Comparison of ENCODE assay signal across 36 cellular contexts in genomic region chr10:58802047-58802446, GRCh38.
"Had no signal": no experiment of that assay in that cellular context is flagged by ENCODE, and none has a peak within 500 bp of the region (broad histone marks: within the 10 kb centered on the region; RNA-seq: fewer than 3 reads in every experiment).

No MANE protein-coding gene starts in this region.

- ATAC-seq: activated CD8-positive, alpha-beta T cell treated with anti-CD3 and anti-CD28 coated beads for 36 hours; activated naive CD4-positive, alpha-beta T cell treated with anti-CD3 and anti-CD28 coated beads, Interleukin-2, amount 50 U/mL, for 72 hours; activated T-cell treated with anti-CD3 and anti-CD28 coated beads, Interleukin-2, amount 50 U/mL, for 4 hours; activated T-cell treated with anti-CD3 and anti-CD28 coated beads, Interleukin-2, amount 50 U/mL, for 72 hours; activated T-helper 17 cell treated with anti-CD3 and anti-CD28 coated beads, Interleukin-2, amount 50 U/mL, for 72 hours; body of pancreas had no signal

- H3K9me3 Mint-ChIP-seq: activated B cell treated with CpG ODN at 0.5 μM for 24 hours; activated CD4-positive, alpha-beta memory T cell treated with anti-CD3 and anti-CD28 coated beads for 36 hours; activated CD4-positive, alpha-beta T cell treated with anti-CD3 and anti-CD28 coated beads, Interleukin-2, amount 10 ng/mL, durations not matched to agents 24 days and 14 days; activated CD8-positive, alpha-beta T cell treated with anti-CD3 and anti-CD28 coated beads for 36 hours; activated naive CD4-positive, alpha-beta T cell treated with anti-CD3 and anti-CD28 coated beads for 36 hours; activated naive CD4-positive, alpha-beta T cell treated with anti-CD3 and anti-CD28 coated beads, Interleukin-2, amount 50 U/mL, for 72 hours; activated naive CD8-positive, alpha-beta T cell treated with anti-CD3 and anti-CD28 coated beads for 36 hours; activated T-cell treated with anti-CD3 and anti-CD28 coated beads, Interleukin-2, amount 50 U/mL, for 4 hours; activated T-cell treated with anti-CD3 and anti-CD28 coated beads, Interleukin-2, amount 50 U/mL, for 72 hours; activated T-helper 1 cell treated with anti-CD3 and anti-CD28 coated beads, Interleukin-12 subunit alpha, Interleukin-12 subunit beta, Interleukin-2, Interleukin-4 antibody, amounts not matched to agents 30 ng/mL and 10 ng/mL and 1 ng/mL, durations not matched to agents 14 hours and 24 hours and 36 hours; activated T-helper 17 cell treated with anti-CD3 and anti-CD28 coated beads, Interleukin-2, amount 50 U/mL, for 72 hours; T-helper 1 cell treated with Interleukin-12 subunit alpha and Interleukin-12 subunit beta and Interleukin-4 antibody, amounts not matched to agents 30 μg/mL and 1 μg/mL, for 36 hours; T-helper 2 cell treated with Interferon-gamma antibody and Interleukin-4, amounts not matched to agents 5 μg/mL and 100 μg/mL, for 36 hours had no signal

- H3K4me3 ChIP-seq: adrenal gland, body of pancreas, breast epithelium had no signal

- H3K4me3 Mint-ChIP-seq: activated B cell treated with CpG ODN at 0.5 μM for 24 hours; activated CD4-positive, alpha-beta memory T cell treated with anti-CD3 and anti-CD28 coated beads for 36 hours; activated CD4-positive, alpha-beta T cell treated with anti-CD3 and anti-CD28 coated beads, Interleukin-2, amount 10 ng/mL, durations not matched to agents 24 days and 14 days; activated CD8-positive, alpha-beta T cell treated with anti-CD3 and anti-CD28 coated beads for 36 hours; activated naive CD4-positive, alpha-beta T cell treated with anti-CD3 and anti-CD28 coated beads for 36 hours; activated naive CD8-positive, alpha-beta T cell treated with anti-CD3 and anti-CD28 coated beads for 36 hours; activated T-cell treated with anti-CD3 and anti-CD28 coated beads, Interleukin-2, amount 50 U/mL, for 4 hours; activated T-cell treated with anti-CD3 and anti-CD28 coated beads, Interleukin-2, amount 50 U/mL, for 72 hours; activated T-helper 1 cell treated with anti-CD3 and anti-CD28 coated beads, Interleukin-12 subunit alpha, Interleukin-12 subunit beta, Interleukin-2, Interleukin-4 antibody, amounts not matched to agents 30 ng/mL and 10 ng/mL and 1 ng/mL, durations not matched to agents 14 hours and 24 hours and 36 hours; activated T-helper 17 cell treated with anti-CD3 and anti-CD28 coated beads, Interleukin-2, amount 50 U/mL, for 72 hours; T-helper 1 cell treated with Interleukin-12 subunit alpha and Interleukin-12 subunit beta and Interleukin-4 antibody, amounts not matched to agents 30 μg/mL and 1 μg/mL, for 36 hours; T-helper 2 cell treated with Interferon-gamma antibody and Interleukin-4, amounts not matched to agents 5 μg/mL and 100 μg/mL, for 36 hours had no signal

- H3K4me1 ChIP-seq: body of pancreas, breast epithelium had no signal

- H3K27ac ChIP-seq: adrenal gland, body of pancreas, brain microvascular endothelial cell, breast epithelium, VCaP had no signal

- H3K9me3 ChIP-seq: adrenal gland, body of pancreas, breast epithelium had no signal

- H3K36me3 ChIP-seq: adrenal gland, breast epithelium had no signal

- H3K36me3 Mint-ChIP-seq: activated CD4-positive, alpha-beta memory T cell treated with anti-CD3 and anti-CD28 coated beads for 36 hours; activated naive CD4-positive, alpha-beta T cell treated with anti-CD3 and anti-CD28 coated beads, Interleukin-2, amount 50 U/mL, for 72 hours; activated naive CD8-positive, alpha-beta T cell treated with anti-CD3 and anti-CD28 coated beads for 36 hours had no signal

- H3K4me1 Mint-ChIP-seq: activated B cell treated with CpG ODN at 0.5 μM for 24 hours; activated CD4-positive, alpha-beta T cell treated with anti-CD3 and anti-CD28 coated beads, Interleukin-2, amount 10 ng/mL, durations not matched to agents 24 days and 14 days; activated naive CD8-positive, alpha-beta T cell treated with anti-CD3 and anti-CD28 coated beads for 36 hours; activated T-helper 17 cell treated with anti-CD3 and anti-CD28 coated beads, Interleukin-2, amount 50 U/mL, for 72 hours had no signal

- H3K27ac Mint-ChIP-seq: activated B cell treated with CpG ODN at 0.5 μM for 24 hours; activated CD4-positive, alpha-beta memory T cell treated with anti-CD3 and anti-CD28 coated beads for 36 hours; activated CD4-positive, alpha-beta T cell treated with anti-CD3 and anti-CD28 coated beads, Interleukin-2, amount 10 ng/mL, durations not matched to agents 24 days and 14 days; activated CD8-positive, alpha-beta T cell treated with anti-CD3 and anti-CD28 coated beads for 36 hours; activated naive CD4-positive, alpha-beta T cell treated with anti-CD3 and anti-CD28 coated beads for 36 hours; activated naive CD4-positive, alpha-beta T cell treated with anti-CD3 and anti-CD28 coated beads, Interleukin-2, amount 50 U/mL, for 72 hours; activated naive CD8-positive, alpha-beta T cell treated with anti-CD3 and anti-CD28 coated beads for 36 hours; activated T-cell treated with anti-CD3 and anti-CD28 coated beads, Interleukin-2, amount 50 U/mL, for 72 hours; activated T-helper 1 cell treated with anti-CD3 and anti-CD28 coated beads, Interleukin-12 subunit alpha, Interleukin-12 subunit beta, Interleukin-2, Interleukin-4 antibody, amounts not matched to agents 30 ng/mL and 10 ng/mL and 1 ng/mL, durations not matched to agents 14 hours and 24 hours and 36 hours; activated T-helper 17 cell treated with anti-CD3 and anti-CD28 coated beads, Interleukin-2, amount 50 U/mL, for 72 hours; T-helper 1 cell treated with Interleukin-12 subunit alpha and Interleukin-12 subunit beta and Interleukin-4 antibody, amounts not matched to agents 30 μg/mL and 1 μg/mL, for 36 hours; T-helper 2 cell treated with Interferon-gamma antibody and Interleukin-4, amounts not matched to agents 5 μg/mL and 100 μg/mL, for 36 hours had no signal

- DNase-seq: activated B cell treated with CpG ODN at 0.5 μM for 24 hours; activated CD4-positive, alpha-beta memory T cell treated with anti-CD3 and anti-CD28 coated beads for 36 hours; activated CD4-positive, alpha-beta T cell treated with anti-CD3 and anti-CD28 coated beads for 4 hours; activated CD4-positive, alpha-beta T cell treated with anti-CD3 and anti-CD28 coated beads, Interleukin-2, amount 10 ng/mL, durations not matched to agents 24 days and 14 days; activated CD4-positive, alpha-beta T cell treated with anti-CD3 and anti-CD28 coated beads, Interleukin-2, amount 50 U/mL, for 1 hour; activated CD4-positive, alpha-beta T cell treated with anti-CD3 and anti-CD28 coated beads, Interleukin-2, amount 50 U/mL, for 4 hours; activated CD4-positive, CD25-positive, alpha-beta regulatory T cell treated with anti-CD3 and anti-CD28 coated beads, Interleukin-2, amount 50 U/mL, for 72 hours; activated CD8-positive, alpha-beta memory T cell treated with anti-CD3 and anti-CD28 coated beads, Interleukin-2, amount 50 U/mL, for 4 hours; activated CD8-positive, alpha-beta T cell treated with anti-CD3 and anti-CD28 coated beads for 36 hours; activated effector memory CD4-positive, alpha-beta T cell treated with anti-CD3 and anti-CD28 coated beads, Interleukin-2, amount 50 U/mL, for 16 hours; activated gamma-delta T cell treated with Interleukin-2 at 50 U/mL for 16 hours; activated naive CD4-positive, alpha-beta T cell; activated naive CD4-positive, alpha-beta T cell treated with anti-CD3 and anti-CD28 coated beads for 36 hours; activated naive CD4-positive, alpha-beta T cell treated with anti-CD3 and anti-CD28 coated beads, Interleukin-2, amount 50 U/mL, for 16 hours; activated naive CD8-positive, alpha-beta T cell treated with anti-CD3 and anti-CD28 coated beads for 36 hours; activated T-cell treated with anti-CD3 and anti-CD28 coated beads for 4 hours; activated T-cell treated with anti-CD3 and anti-CD28 coated beads, Interleukin-2, amount 50 U/mL, for 1 hour; activated T-cell treated with anti-CD3 and anti-CD28 coated beads, Interleukin-2, amount 50 U/mL, for 4 hours; activated T-cell treated with anti-CD3 and anti-CD28 coated beads, Interleukin-2, amount 50 U/mL, for 72 hours; adrenal gland; amniotic stem cell; aorta; body of pancreas; brain microvascular endothelial cell; central memory CD4-positive, alpha-beta T cell; T-helper 1 cell; T-helper 2 cell; T-helper 9 cell had no signal

- H3K27me3 Mint-ChIP-seq: activated B cell treated with CpG ODN at 0.5 μM for 24 hours; activated CD4-positive, alpha-beta memory T cell treated with anti-CD3 and anti-CD28 coated beads for 36 hours; activated CD8-positive, alpha-beta T cell treated with anti-CD3 and anti-CD28 coated beads for 36 hours; activated naive CD8-positive, alpha-beta T cell treated with anti-CD3 and anti-CD28 coated beads for 36 hours had no signal

- FAIRE-seq: TTC549 had no signal

- H3K27me3 ChIP-seq: adrenal gland, body of pancreas, brain microvascular endothelial cell, breast epithelium had no signal
